Comparison of ENCODE assay signal across 1 cellular context in genomic region chr3:356947-357346, GRCh38.
TF ChIP-seq lines count a peak whose summit lies in the region.

No MANE protein-coding gene starts in this region.

TF ChIP-seq in IMR-90, 13 proteins besides CTCF, POLR2A, EP300 and RAD21 (continued from another document):
- no peak for TF ChIP-seq USF2 (IDR thresholded peaks at IDR 0.05; ENCODE audit: low read depth, low read length)
- no peak for TF ChIP-seq BHLHE40 (IDR thresholded peaks at IDR 0.05; ENCODE audit: low read depth, low read length)
